ENCODE assay signal across 21 cellular contexts in the genomic region with DNA sequence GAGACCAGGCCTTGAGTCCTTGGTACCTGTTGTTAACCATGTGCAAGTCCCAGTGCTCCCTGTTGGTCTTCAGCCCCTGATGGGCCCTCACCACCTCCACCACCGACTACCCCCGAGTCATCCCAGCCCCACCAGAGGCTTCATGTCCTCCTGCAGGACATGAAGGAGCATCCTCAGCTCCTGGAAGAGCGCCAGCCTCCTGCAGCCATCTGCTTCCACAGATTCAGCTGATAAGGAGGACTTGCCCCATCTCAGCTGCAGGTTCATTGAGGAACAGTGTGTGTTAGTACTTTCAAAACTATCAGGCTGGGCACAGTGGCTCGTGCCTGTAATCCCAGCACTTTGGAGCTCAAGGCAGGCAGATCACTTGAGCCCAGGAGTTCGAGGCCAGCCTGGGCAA.
A peak's percentile ranks its signal among the peaks of the same experiment; 100 is the strongest.
DNase-seq lines count a peak whose midpoint lies in the region; ATAC-seq lines count a peak whose summit lies in the region.
"Had no signal": no experiment of that assay in that cellular context is flagged by ENCODE, and none has a peak within 500 bp of the region (broad histone marks: within the 10 kb centered on the region; RNA-seq: fewer than 3 reads in every experiment).

No MANE protein-coding gene starts in this region.

- H3K36me3 Mint-ChIP-seq in activated naive CD8-positive, alpha-beta T cell treated with anti-CD3 and anti-CD28 coated beads for 36 hours: peaks cover 10% of the 10 kb centered on the region
- H3K36me3 Mint-ChIP-seq in activated naive CD8-positive, alpha-beta T cell treated with anti-CD3 and anti-CD28 coated beads, Interleukin-2, amount 50 U/mL, for 24 hours (ENCODE audit: low read depth): peaks cover 15% of the 10 kb centered on the region

- H3K4me1 Mint-ChIP-seq in activated naive CD8-positive, alpha-beta T cell treated with anti-CD3 and anti-CD28 coated beads for 36 hours: no peaks in the 10 kb centered on the region
- no peaks in the 10 kb centered on the region for H3K4me1 Mint-ChIP-seq in activated naive CD8-positive, alpha-beta T cell treated with anti-CD3 and anti-CD28 coated beads, Interleukin-2, amount 50 U/mL, for 24 hours

- peak; percentile 56 for DNase-seq in DMS 273 (lab: John Stamatoyannopoulos, UW; ENCODE audit: unreplicated experiment)
- DNase-seq in DMS 273 treated with DMSO at 0.1 percent for 48 hours (lab: John Stamatoyannopoulos, UW): no peak
- DNase-seq in activated naive CD8-positive, alpha-beta T cell treated with anti-CD3 and anti-CD28 coated beads for 36 hours: no peak
- DNase-seq in activated naive CD8-positive, alpha-beta T cell treated with anti-CD3 and anti-CD28 coated beads, Interleukin-2, amount 50 U/mL, for 24 hours: no peak
- DNase-seq in cerebellum (ENCODE audit: low spot score): peak; percentile 35
- no peak for DNase-seq in NOMO-1 treated with DMSO at 0.1 percent for 48 hours (lab: John Stamatoyannopoulos, UW; ENCODE audit: unreplicated experiment)
- DNase-seq in hepatic stellate cell (ENCODE audit: low spot score): no peak
- DNase-seq in NCI-H1436 treated with DMSO at 0.1 percent for 48 hours (lab: John Stamatoyannopoulos, UW): no peak
- DNase-seq: ACHN; CD8-positive, alpha-beta memory T cell; GOT3; Karpas-422; MV-4-11; NCI-H1694 treated with DMSO at 0.1 percent for 48 hours; NCI-H2107; NCI-H2227 treated with DMSO at 0.1 percent for 48 hours; NCI-H510A; SHP77 treated with DMSO at 0.1 percent for 48 hours; T-cell had no signal

- no peak for ATAC-seq in activated naive CD8-positive, alpha-beta T cell treated with anti-CD3 and anti-CD28 coated beads, Interleukin-2, amount 50 U/mL, for 24 hours
- ATAC-seq: T-cell had no signal

- peak overlapping the region; percentile 36 for H3K27ac Mint-ChIP-seq in activated naive CD8-positive, alpha-beta T cell treated with anti-CD3 and anti-CD28 coated beads for 36 hours
- H3K27ac Mint-ChIP-seq in activated naive CD8-positive, alpha-beta T cell treated with anti-CD3 and anti-CD28 coated beads, Interleukin-2, amount 50 U/mL, for 24 hours: no peak overlapping the region
- H3K27ac Mint-ChIP-seq: CD8-positive, alpha-beta memory T cell; IgD-negative memory B cell; T-cell; T-helper 2 cell treated with Interferon-gamma antibody and Interleukin-4, amounts not matched to agents 5 μg/mL and 100 μg/mL, for 36 hours had no signal

- H3K4me3 Mint-ChIP-seq in activated naive CD8-positive, alpha-beta T cell treated with anti-CD3 and anti-CD28 coated beads for 36 hours: no peak overlapping the region
- H3K4me3 Mint-ChIP-seq in activated naive CD8-positive, alpha-beta T cell treated with anti-CD3 and anti-CD28 coated beads, Interleukin-2, amount 50 U/mL, for 24 hours: no peak overlapping the region
- H3K4me3 Mint-ChIP-seq: CD8-positive, alpha-beta memory T cell; IgD-negative memory B cell; T-cell; T-helper 2 cell treated with Interferon-gamma antibody and Interleukin-4, amounts not matched to agents 5 μg/mL and 100 μg/mL, for 36 hours had no signal

- H3K27me3 Mint-ChIP-seq in activated naive CD8-positive, alpha-beta T cell treated with anti-CD3 and anti-CD28 coated beads for 36 hours: no peaks in the 10 kb centered on the region
- H3K27me3 Mint-ChIP-seq in activated naive CD8-positive, alpha-beta T cell treated with anti-CD3 and anti-CD28 coated beads, Interleukin-2, amount 50 U/mL, for 24 hours: no peaks in the 10 kb centered on the region
- H3K27me3 Mint-ChIP-seq: CD8-positive, alpha-beta memory T cell; IgD-negative memory B cell; T-cell had no signal

- H3K9me3 Mint-ChIP-seq in activated naive CD8-positive, alpha-beta T cell treated with anti-CD3 and anti-CD28 coated beads for 36 hours: no peaks in the 10 kb centered on the region
- no peaks in the 10 kb centered on the region for H3K9me3 Mint-ChIP-seq in activated naive CD8-positive, alpha-beta T cell treated with anti-CD3 and anti-CD28 coated beads, Interleukin-2, amount 50 U/mL, for 24 hours
- H3K9me3 Mint-ChIP-seq: CD8-positive, alpha-beta memory T cell; IgD-negative memory B cell; T-cell; T-helper 2 cell treated with Interferon-gamma antibody and Interleukin-4, amounts not matched to agents 5 μg/mL and 100 μg/mL, for 36 hours had no signal

Comparison
In these comparisons a context has a peak if more than half of its experiments do, and no peak if none do; other contexts are left out.
1. DNase-seq: peak in DMS 273 (single experiment) and cerebellum (single experiment); none in DMS 273 treated with DMSO at 0.1 percent for 48 hours (single experiment), activated naive CD8-positive, alpha-beta T cell treated with anti-CD3 and anti-CD28 coated beads for 36 hours (single experiment), activated naive CD8-positive, alpha-beta T cell treated with anti-CD3 and anti-CD28 coated beads, Interleukin-2, amount 50 U/mL, for 24 hours (single experiment), NOMO-1 treated with DMSO at 0.1 percent for 48 hours (single experiment), hepatic stellate cell (single experiment) and NCI-H1436 treated with DMSO at 0.1 percent for 48 hours (single experiment).